1 cellular context compared by ENCODE assay signal in the genomic region with DNA sequence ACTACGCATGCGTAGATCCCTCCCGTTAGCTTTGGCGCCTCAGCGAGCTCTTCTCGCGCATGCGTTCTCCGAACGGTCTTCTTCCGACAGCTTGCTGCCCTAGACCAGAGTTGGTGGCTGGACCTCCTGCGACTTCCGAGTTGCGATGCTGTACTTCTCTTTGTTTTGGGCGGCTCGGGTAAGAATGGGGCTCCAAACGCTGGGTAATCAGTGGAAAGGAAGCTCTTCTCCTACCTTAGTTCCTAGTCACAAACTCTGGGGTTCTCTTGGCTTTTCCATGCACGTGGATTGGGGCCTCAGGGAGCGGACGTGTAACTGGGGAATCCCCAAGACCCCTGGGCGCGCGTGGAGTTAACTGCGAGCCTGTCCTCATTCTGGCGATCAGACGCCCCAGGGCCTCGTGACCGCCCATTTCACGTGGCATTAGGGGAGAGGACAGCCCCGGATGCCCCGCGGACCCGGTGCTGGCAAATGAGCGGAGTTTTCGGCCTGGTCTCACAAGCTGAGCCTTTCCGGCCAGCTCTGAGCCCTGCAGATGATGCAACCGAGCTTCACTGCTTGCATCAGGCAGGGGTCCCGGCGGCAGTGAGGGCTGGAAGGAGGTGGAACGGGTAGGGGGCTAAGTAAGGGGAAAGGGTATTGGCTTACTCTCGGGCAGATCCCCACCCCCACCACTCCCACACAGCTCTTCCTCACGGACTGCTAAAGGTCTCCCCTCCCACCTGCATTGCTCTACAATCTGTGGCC.
A peak's percentile ranks its signal among the peaks of the same experiment; 100 is the strongest.
TF ChIP-seq lines count a peak whose summit lies in the region.

Gene SHMT2, plus strand, starts transcription at position 78 of the 747 bp plus-strand sequence. Its CDS starts 68 bp downstream, at position 146.

TF ChIP-seq in HepG2, 621 proteins besides CTCF, POLR2A, EP300 and RAD21 (continued from another document and continues in another):
- 0 out of 2 replicates have a peak, but pooled peaks have one; percentile 27 for TF ChIP-seq PREB (CRISPR knock-in tag; IDR thresholded peaks at IDR 0.05)
- peak; percentile 97 for TF ChIP-seq CEBPB (IDR thresholded peaks at IDR 0.05; ENCODE audit: borderline replicate concordance, low read depth, low read length)
- no peak for TF ChIP-seq ZNF274 (CRISPR knock-in tag; IDR thresholded peaks at IDR 0.05)
- TF ChIP-seq ZNF646 (CRISPR knock-in tag; IDR thresholded peaks at IDR 0.05), result no peak
- no peak for TF ChIP-seq KDM5B (CRISPR knock-in tag; IDR thresholded peaks at IDR 0.05; ENCODE audit: borderline replicate concordance)
- TF ChIP-seq, protein P1, sequence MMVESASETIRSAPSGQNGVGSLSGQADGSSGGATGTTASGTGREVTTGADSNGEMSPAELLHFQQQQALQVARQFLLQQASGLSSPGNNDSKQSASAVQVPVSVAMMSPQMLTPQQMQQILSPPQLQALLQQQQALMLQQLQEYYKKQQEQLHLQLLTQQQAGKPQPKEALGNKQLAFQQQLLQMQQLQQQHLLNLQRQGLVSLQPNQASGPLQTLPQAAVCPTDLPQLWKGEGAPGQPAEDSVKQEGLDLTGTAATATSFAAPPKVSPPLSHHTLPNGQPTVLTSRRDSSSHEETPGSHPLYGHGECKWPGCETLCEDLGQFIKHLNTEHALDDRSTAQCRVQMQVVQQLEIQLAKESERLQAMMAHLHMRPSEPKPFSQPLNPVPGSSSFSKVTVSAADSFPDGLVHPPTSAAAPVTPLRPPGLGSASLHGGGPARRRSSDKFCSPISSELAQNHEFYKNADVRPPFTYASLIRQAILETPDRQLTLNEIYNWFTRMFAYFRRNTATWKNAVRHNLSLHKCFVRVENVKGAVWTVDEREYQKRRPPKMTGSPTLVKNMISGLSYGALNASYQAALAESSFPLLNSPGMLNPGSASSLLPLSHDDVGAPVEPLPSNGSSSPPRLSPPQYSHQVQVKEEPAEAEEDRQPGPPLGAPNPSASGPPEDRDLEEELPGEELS (CRISPR knock-in tag; IDR thresholded peaks at IDR 0.05), result no peak
- no peak for TF ChIP-seq CENPT (CRISPR knock-in tag; IDR thresholded peaks at IDR 0.05; ENCODE audit: low read depth)
- TF ChIP-seq NFAT5 (CRISPR knock-in tag; IDR thresholded peaks at IDR 0.05), result 0 out of 2 replicates have a peak, but pooled peaks have one; percentile 21
- TF ChIP-seq CREM (IDR thresholded peaks at IDR 0.05), result no peak; the same call in 1 of the 2 replicates
- no peak for TF ChIP-seq CREM (CRISPR knock-in tag; IDR thresholded peaks at IDR 0.05)
- no peak for TF ChIP-seq AHDC1 (CRISPR knock-in tag; IDR thresholded peaks at IDR 0.05; ENCODE audit: borderline replicate concordance)
- no peak for TF ChIP-seq KLF9 (CRISPR knock-in tag; IDR thresholded peaks at IDR 0.05; ENCODE audit: low read depth)
- 0 out of 2 replicates have a peak, but pooled peaks have one; percentile 60 for TF ChIP-seq ZNF383 (CRISPR knock-in tag; IDR thresholded peaks at IDR 0.05; ENCODE audit: borderline replicate concordance)
- no peak for TF ChIP-seq LRRFIP1 (CRISPR knock-in tag; conservative IDR thresholded peaks at IDR 0.05)
- TF ChIP-seq MXD3 (CRISPR knock-in tag; IDR thresholded peaks at IDR 0.05), result peak; percentile 79; the same call in 1 of the 2 replicates
- TF ChIP-seq, protein P2, sequence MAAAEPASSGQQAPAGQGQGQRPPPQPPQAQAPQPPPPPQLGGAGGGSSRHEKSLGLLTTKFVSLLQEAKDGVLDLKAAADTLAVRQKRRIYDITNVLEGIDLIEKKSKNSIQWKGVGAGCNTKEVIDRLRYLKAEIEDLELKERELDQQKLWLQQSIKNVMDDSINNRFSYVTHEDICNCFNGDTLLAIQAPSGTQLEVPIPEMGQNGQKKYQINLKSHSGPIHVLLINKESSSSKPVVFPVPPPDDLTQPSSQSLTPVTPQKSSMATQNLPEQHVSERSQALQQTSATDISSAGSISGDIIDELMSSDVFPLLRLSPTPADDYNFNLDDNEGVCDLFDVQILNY (CRISPR knock-in tag; conservative IDR thresholded peaks at IDR 0.05), result no peak
- TF ChIP-seq NR3C1 (CRISPR knock-in tag; IDR thresholded peaks at IDR 0.05), result no peak
- TF ChIP-seq HMGA1 (CRISPR knock-in tag; conservative IDR thresholded peaks at IDR 0.05), result no peak
